ENCODE assay signal across 23 cellular contexts in the genomic region with DNA sequence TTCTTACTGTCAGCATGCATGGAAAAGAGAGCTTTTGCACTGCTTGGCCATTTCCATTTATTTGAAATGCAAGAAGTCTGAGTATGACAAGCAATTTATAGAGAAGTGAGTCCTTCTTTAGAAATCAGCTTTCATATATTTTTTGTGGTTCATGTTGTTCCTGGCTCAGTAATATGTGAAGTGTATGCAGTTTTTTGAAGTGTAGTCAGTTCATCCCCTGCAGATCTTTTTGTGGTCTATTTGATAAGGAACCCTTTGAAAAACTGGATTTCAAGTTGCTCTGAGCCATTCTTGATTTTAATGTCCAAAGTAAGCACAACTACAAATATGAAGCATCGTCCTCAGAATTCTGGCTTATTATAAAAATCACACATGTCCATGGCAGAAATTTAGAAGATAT.
DNase-seq lines count a peak whose midpoint lies in the region; ATAC-seq, FAIRE-seq and TF ChIP-seq lines count a peak whose summit lies in the region.
"Had no signal": no experiment of that assay in that cellular context is flagged by ENCODE, and none has a peak within 500 bp of the region (broad histone marks: within the 10 kb centered on the region; RNA-seq: fewer than 3 reads in every experiment).

No MANE protein-coding gene starts in this region.

- TF ChIP-seq EP300 in GM12878 (IDR thresholded peaks at IDR 0.05; ENCODE audit: borderline replicate concordance in 1 of 2, control insufficient read depth in 1 of 2, low read depth in 2 of 2, low read length in 2 of 2): no peak

- TF ChIP-seq CTCF in GM12878 (IDR thresholded peaks at IDR 0.05 in 2 of 3, conservative IDR thresholded peaks at IDR 0.05 in 1 of 3; ENCODE audit: control insufficient read depth in 2 of 3, extremely low read depth in 1 of 3, insufficient read depth in 1 of 3, low read depth in 3 of 3, low read length in 3 of 3): no peak

- in situ Hi-C loops in GM12878 (cut with MboI): no loop called here

- H3K9ac ChIP-seq in GM12878 (ENCODE audit: control insufficient read depth, insufficient read depth, low read length): no peak overlapping the region
- H3K9ac ChIP-seq: BLaER1 had no signal

- ATAC-seq in HG02610 (IDR thresholded peaks at IDR 0.05; ENCODE audit: unreplicated experiment) (peak; percentile 28), GM12878 (no peak)

- FAIRE-seq in GM12878 (lab: Jason Lieb, UNC): no peak
- FAIRE-seq: A204.1, GM12891 had no signal

- CTCF ChIA-PET in GM12878 (lab: Yijun Ruan, JAX): interaction anchor here (2.4 kb wide), 1 partner anchor 10 kb away, joined by 8 read pairs; no protein-coding TSS in a partner anchor

- H3K79me2 ChIP-seq in GM12878 (ENCODE audit: control insufficient read depth, insufficient read depth, low read length): no peaks in the 10 kb centered on the region

- H3K27ac ChIP-seq in GM12878 (ENCODE audit: control insufficient read depth, insufficient read depth): no peak overlapping the region
- H3K27ac ChIP-seq: BLaER1 had no signal

- DNase-seq in Jurkat, Clone E6-1 (ENCODE audit: low read depth, low spot score): peak; percentile 40
- DNase-seq in GM12878 (ENCODE audit: low read depth, low spot score): no peak
- no peak for DNase-seq in kidney tubule cell (ENCODE audit: low spot score)
- DNase-seq in activated CD4-positive, alpha-beta T cell treated with anti-CD3 and anti-CD28 coated beads, Interleukin-2, amount 50 U/mL, for 48 hours: no peak
- DNase-seq: 8988T; ACHN; BE2C; C1 segment of cervical spinal cord; CD4-positive, alpha-beta memory T cell; CD4-positive, CD25-positive, alpha-beta regulatory T cell; CD8-positive, alpha-beta memory T cell; COR-L47; DMS 273 treated with DMSO at 0.1 percent for 48 hours; DMS153; DMS53; DMS79; DND-41; EL; GDM1 had no signal

- SMC1A ChIA-PET in GM12878 (lab: Charles Lee; ENCODE audit: uncharacterized antibody, unreplicated experiment): interaction anchor here (1.1 kb wide), 1 partner anchor 946 kb away, joined by 3 read pairs; no protein-coding TSS in a partner anchor

- BruUV-seq in GM12878 (replicated peaks; lab: Mats Ljungman, UMichigan): no TSS peak

- H3K9me3 ChIP-seq in GM12878 (replicated peaks; ENCODE audit: control insufficient read depth, insufficient read depth, low read length): no peaks in the 10 kb centered on the region
- H3K9me3 ChIP-seq: BE2C, BLaER1 had no signal

- TF ChIP-seq RAD21 in GM12878 (IDR thresholded peaks at IDR 0.05; ENCODE audit: insufficient read depth, low read depth, low read length): no peak

- no peaks in the 10 kb centered on the region for H3K27me3 ChIP-seq in GM12878 (replicated peaks in 1 of 2; ENCODE audit: control insufficient read depth in 2 of 2, insufficient read depth in 2 of 2, low read length in 1 of 2)
- H3K27me3 ChIP-seq: BE2C, BLaER1 had no signal

- no peak for TF ChIP-seq POLR2A in GM12878 (IDR thresholded peaks at IDR 0.05; ENCODE audit: low read depth, low read length)

- H3K4me3 ChIP-seq in Jurkat, Clone E6-1 (ENCODE audit: low read length): no peak overlapping the region
- H3K4me3 ChIP-seq in GM12878: no peak overlapping the region
- H3K4me3 ChIP-seq: BLaER1 had no signal

- H3K4me2 ChIP-seq in GM12878 (ENCODE audit: control insufficient read depth, insufficient read depth): no peak overlapping the region
- H3K4me2 ChIP-seq: BLaER1 had no signal

- H2AFZ ChIP-seq in GM12878 (ENCODE audit: control insufficient read depth, low read depth, low read length): no peak overlapping the region

- H4K20me1 ChIP-seq in GM12878 (ENCODE audit: control insufficient read depth, insufficient read depth): no peaks in the 10 kb centered on the region
- H4K20me1 ChIP-seq: BLaER1 had no signal

- H3K4me1 ChIP-seq in GM12878 (ENCODE audit: control insufficient read depth, insufficient read depth, low read length): no peaks in the 10 kb centered on the region
- H3K4me1 ChIP-seq: BE2C, BLaER1 had no signal

- POLR2A ChIA-PET in GM12878 (lab: Charles Lee): no interaction called here

- H3K36me3 ChIP-seq in GM12878 (ENCODE audit: control insufficient read depth in 2 of 2, insufficient read depth in 2 of 2, low read length in 1 of 2): no peaks in the 10 kb centered on the region
- H3K36me3 ChIP-seq: BE2C, BLaER1 had no signal

- RAD21 ChIA-PET in GM12878 (lab: Charles Lee; ENCODE audit: unreplicated experiment): interaction anchor here (2.4 kb wide), 1 partner anchor 10 kb away, joined by 6 read pairs; no protein-coding TSS in a partner anchor

- WGBS in GM12878 (ENCODE audit: insufficient coverage, insufficient replicate concordance, low lambda C conversion rate, missing lambda C conversion rate): 6% methylated on average over 1 of the region's 1 CpG

- intact Hi-C loops in GM12878 (cut with micrococcal nuclease; ENCODE audit: unreplicated experiment): no loop called here

TF ChIP-seq in GM12878, 131 proteins besides CTCF, POLR2A, EP300 and RAD21:
- TF ChIP-seq TCF7 (IDR thresholded peaks at IDR 0.05; ENCODE audit: borderline replicate concordance) (0 out of 2 replicates have a peak, but pooled peaks have one; percentile 18), RUNX3 (IDR thresholded peaks at IDR 0.05; ENCODE audit: low read length) (peak; percentile 33; the same call in 1 of the 2 replicates)
- TF ChIP-seq, protein P1, sequence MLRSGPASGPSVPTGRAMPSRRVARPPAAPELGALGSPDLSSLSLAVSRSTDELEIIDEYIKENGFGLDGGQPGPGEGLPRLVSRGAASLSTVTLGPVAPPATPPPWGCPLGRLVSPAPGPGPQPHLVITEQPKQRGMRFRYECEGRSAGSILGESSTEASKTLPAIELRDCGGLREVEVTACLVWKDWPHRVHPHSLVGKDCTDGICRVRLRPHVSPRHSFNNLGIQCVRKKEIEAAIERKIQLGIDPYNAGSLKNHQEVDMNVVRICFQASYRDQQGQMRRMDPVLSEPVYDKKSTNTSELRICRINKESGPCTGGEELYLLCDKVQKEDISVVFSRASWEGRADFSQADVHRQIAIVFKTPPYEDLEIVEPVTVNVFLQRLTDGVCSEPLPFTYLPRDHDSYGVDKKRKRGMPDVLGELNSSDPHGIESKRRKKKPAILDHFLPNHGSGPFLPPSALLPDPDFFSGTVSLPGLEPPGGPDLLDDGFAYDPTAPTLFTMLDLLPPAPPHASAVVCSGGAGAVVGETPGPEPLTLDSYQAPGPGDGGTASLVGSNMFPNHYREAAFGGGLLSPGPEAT (IDR thresholded peaks at IDR 0.05; ENCODE audit: low read depth): no peak
